ENCODE assay signal across 8 cellular contexts in genomic region chr4:87353592-87353991, GRCh38. TPM values are rescaled to one million over a fixed set of nuclear protein-coding genes. Genes with fewer than 3 reads are reported as not detected.
A peak's percentile ranks its signal among the peaks of the same experiment; 100 is the strongest.
DNase-seq lines count a peak whose midpoint lies in the region; ATAC-seq and TF ChIP-seq lines count a peak whose summit lies in the region.

No MANE protein-coding gene starts in this region.

- no peak overlapping the region for H3K4me3 ChIP-seq in H7 (ENCODE audit: insufficient read depth, low read depth, low read length)
- no peak overlapping the region for H3K4me3 ChIP-seq in Loucy (ENCODE audit: low read length, poor library complexity, severe bottlenecking)

- no peaks in the 10 kb centered on the region for H3K9me3 Mint-ChIP-seq in activated T-helper 1 cell treated with anti-CD3 and anti-CD28 coated beads, Interleukin-12 subunit alpha, Interleukin-12 subunit beta, Interleukin-2, Interleukin-4 antibody, amounts not matched to agents 30 ng/mL and 10 ng/mL and 1 ng/mL, durations not matched to agents 14 hours and 24 hours and 36 hours

- no peaks in the 10 kb centered on the region for H3K27me3 ChIP-seq in H7 (ENCODE audit: control insufficient read depth, insufficient read depth, low read length)
- no peaks in the 10 kb centered on the region for H3K27me3 ChIP-seq in Loucy (ENCODE audit: insufficient read depth, low read length, poor library complexity, severe bottlenecking)

- H2AFZ ChIP-seq in Loucy (ENCODE audit: low read length): no peak overlapping the region

- H3K9me3 ChIP-seq in Loucy (ENCODE audit: insufficient read depth, low read depth, low read length): no peaks in the 10 kb centered on the region

- peaks cover 6% of the 10 kb centered on the region for H3K36me3 Mint-ChIP-seq in activated T-helper 1 cell treated with anti-CD3 and anti-CD28 coated beads, Interleukin-12 subunit alpha, Interleukin-12 subunit beta, Interleukin-2, Interleukin-4 antibody, amounts not matched to agents 30 ng/mL and 10 ng/mL and 1 ng/mL, durations not matched to agents 14 hours and 24 hours and 36 hours (ENCODE audit: low read depth)

- H3K36me3 ChIP-seq in H7 (replicated peaks; ENCODE audit: control insufficient read depth, insufficient read depth, low read length): no peaks in the 10 kb centered on the region; the same call in 1 of the 2 replicates
- H3K36me3 ChIP-seq in Loucy (ENCODE audit: insufficient read depth, low read length): peaks cover 5% of the 10 kb centered on the region

- peak; percentile 70 to 79 for ATAC-seq in left cardiac atrium
- ATAC-seq in GM19397 (IDR thresholded peaks at IDR 0.05; ENCODE audit: unreplicated experiment): no peak

- DNase-seq in activated T-helper 1 cell treated with Interleukin-2 at 50 U/mL for 16 hours (ENCODE audit: low read depth) (peak; percentile 13), H7 (peak; percentile 71), left cardiac atrium (peak; percentile 43)
- no peak for DNase-seq in activated T-helper 1 cell treated with anti-CD3 and anti-CD28 coated beads, Interleukin-12 subunit alpha, Interleukin-12 subunit beta, Interleukin-2, Interleukin-4 antibody, amounts not matched to agents 30 ng/mL and 10 ng/mL and 1 ng/mL, durations not matched to agents 14 hours and 24 hours and 36 hours (ENCODE audit: low spot score)
- DNase-seq in activated gamma-delta T cell treated with anti-CD3 and anti-CD28 coated beads, Interleukin-2, amount 50 U/mL, for 16 hours (ENCODE audit: low read depth): peak; percentile 12
- peak; percentile 11 to 19 for DNase-seq in stimulated activated CD4-positive, alpha-beta T cell treated with anti-CD3 and anti-CD28 coated beads, Interleukin-2, amount 100 ng/mL, for 24 hours

- H3K4me3 Mint-ChIP-seq in activated T-helper 1 cell treated with anti-CD3 and anti-CD28 coated beads, Interleukin-12 subunit alpha, Interleukin-12 subunit beta, Interleukin-2, Interleukin-4 antibody, amounts not matched to agents 30 ng/mL and 10 ng/mL and 1 ng/mL, durations not matched to agents 14 hours and 24 hours and 36 hours: no peak overlapping the region

- H3K79me2 ChIP-seq in Loucy (ENCODE audit: insufficient read depth, low read length): no peaks in the 10 kb centered on the region

- TF ChIP-seq CTCF in Loucy (conservative IDR thresholded peaks at IDR 0.05; ENCODE audit: low read length): peak; percentile 82

- H3K9ac ChIP-seq in Loucy (ENCODE audit: low read depth, low read length, poor library complexity, severe bottlenecking): no peak overlapping the region

- no peaks in the 10 kb centered on the region for H4K20me1 ChIP-seq in Loucy (ENCODE audit: insufficient read depth, low read length, poor library complexity, severe bottlenecking)

- H3F3A ChIP-seq in Loucy (ENCODE audit: low read depth): no peaks in the 10 kb centered on the region

- intact Hi-C loops in activated T-helper 1 cell treated with anti-CD3 and anti-CD28 coated beads, Interleukin-12 subunit alpha, Interleukin-12 subunit beta, Interleukin-2, Interleukin-4 antibody, amounts not matched to agents 30 ng/mL and 10 ng/mL and 1 ng/mL, durations not matched to agents 14 hours and 24 hours and 36 hours (cut with micrococcal nuclease): loop anchor here (5.0 kb wide), 1 partner anchor 114 kb away; no protein-coding TSS in a partner anchor
- intact Hi-C loops in left cardiac atrium (cut with DNase I): no loop called here

- no peak overlapping the region for H3K4me2 ChIP-seq in Loucy (ENCODE audit: low read depth, low read length, poor library complexity, severe bottlenecking)

- peaks cover 6% of the 10 kb centered on the region for H3K4me1 Mint-ChIP-seq in activated T-helper 1 cell treated with anti-CD3 and anti-CD28 coated beads, Interleukin-12 subunit alpha, Interleukin-12 subunit beta, Interleukin-2, Interleukin-4 antibody, amounts not matched to agents 30 ng/mL and 10 ng/mL and 1 ng/mL, durations not matched to agents 14 hours and 24 hours and 36 hours (ENCODE audit: low read depth)

- no peaks in the 10 kb centered on the region for H3K4me1 ChIP-seq in Loucy (ENCODE audit: insufficient read depth, low read length, poor library complexity, severe bottlenecking)

- no peaks in the 10 kb centered on the region for H3K27me3 Mint-ChIP-seq in activated T-helper 1 cell treated with anti-CD3 and anti-CD28 coated beads, Interleukin-12 subunit alpha, Interleukin-12 subunit beta, Interleukin-2, Interleukin-4 antibody, amounts not matched to agents 30 ng/mL and 10 ng/mL and 1 ng/mL, durations not matched to agents 14 hours and 24 hours and 36 hours (ENCODE audit: insufficient read depth)

- H3K27ac Mint-ChIP-seq in activated T-helper 1 cell treated with anti-CD3 and anti-CD28 coated beads, Interleukin-12 subunit alpha, Interleukin-12 subunit beta, Interleukin-2, Interleukin-4 antibody, amounts not matched to agents 30 ng/mL and 10 ng/mL and 1 ng/mL, durations not matched to agents 14 hours and 24 hours and 36 hours: no peak overlapping the region

- no peaks in the 10 kb centered on the region for H3K9me2 ChIP-seq in Loucy (replicated peaks; ENCODE audit: low read depth, low read length)

RNA-seq across cellular contexts. Expression of gene HSD17B13, which starts 30.9 kb away (rescaled TPM):
- 0.10 TPM in 1 of 2 replicates, not detected in the other for total RNA-seq in activated T-helper 1 cell treated with anti-CD3 and anti-CD28 coated beads, Interleukin-12 subunit alpha, Interleukin-12 subunit beta, Interleukin-2, Interleukin-4 antibody, amounts not matched to agents 30 ng/mL and 10 ng/mL and 1 ng/mL, durations not matched to agents 14 hours and 24 hours and 36 hours
- total RNA-seq in H7 (2014; rRNA removed; shearing (Covaris generic)): 0.11 and 0.14 TPM in 2 replicates
- total RNA-seq in left cardiac atrium: under 1 TPM; 0.18 TPM

RNA-seq across cellular contexts. Expression of gene HSD17B11, which starts 37.4 kb away (rescaled TPM):
- total RNA-seq in activated T-helper 1 cell treated with anti-CD3 and anti-CD28 coated beads, Interleukin-12 subunit alpha, Interleukin-12 subunit beta, Interleukin-2, Interleukin-4 antibody, amounts not matched to agents 30 ng/mL and 10 ng/mL and 1 ng/mL, durations not matched to agents 14 hours and 24 hours and 36 hours: 12.1 and 12.7 TPM in 2 replicates
- 20.9 and 35.0 TPM in 2 replicates for total RNA-seq in H7 (2014; rRNA removed; shearing (Covaris generic))
- total RNA-seq in left cardiac atrium: 10 to 100 TPM; 17.0 to 24.1 TPM
